ENCODE assay signal across 1 cellular context in the genomic region with DNA sequence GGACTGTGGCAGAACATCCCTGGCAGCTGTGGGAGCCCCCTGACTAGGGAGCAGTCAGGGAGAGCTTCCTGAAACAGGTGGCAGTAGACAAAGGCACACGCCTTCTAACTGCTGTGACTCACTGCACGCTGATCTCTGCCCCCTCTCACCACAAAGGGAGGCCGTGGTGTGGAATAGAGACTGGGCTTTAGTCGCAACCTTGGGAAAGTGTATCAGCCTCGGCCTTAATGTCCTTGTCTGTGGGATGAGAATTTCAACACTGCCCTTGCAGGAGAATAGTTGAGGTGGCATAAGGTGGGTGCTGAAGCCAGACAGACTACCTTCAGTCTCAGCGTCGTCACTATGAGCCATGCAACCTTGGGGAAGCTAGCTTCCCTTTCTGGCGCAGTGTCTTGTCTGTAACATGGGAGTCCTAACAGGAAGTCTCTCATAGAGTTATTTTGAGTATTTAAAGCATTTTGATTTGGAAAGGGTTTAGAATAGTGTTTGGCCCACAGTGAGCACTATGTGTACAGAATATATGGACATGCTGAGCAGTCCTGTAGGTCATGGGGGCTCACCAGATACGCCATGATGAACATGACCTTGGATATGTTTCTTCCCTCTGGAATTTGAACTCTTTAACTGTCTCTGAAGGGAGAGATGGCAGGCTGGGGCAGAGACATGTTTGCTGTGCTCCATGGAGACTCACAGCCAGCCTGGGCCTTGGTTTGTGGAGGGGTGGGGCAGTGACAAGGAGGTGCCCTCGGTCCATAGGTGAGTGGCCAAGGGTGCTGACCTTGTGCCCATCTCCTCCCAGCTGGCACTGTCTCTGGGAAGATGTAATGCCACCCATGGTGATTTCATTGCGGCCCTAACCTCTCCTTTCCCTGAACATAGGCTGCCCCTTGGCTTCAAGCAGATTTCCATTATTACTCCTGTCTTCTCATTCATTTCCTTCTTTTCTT.
TF ChIP-seq lines count a peak whose summit lies in the region.

No MANE protein-coding gene starts in this region.

TF ChIP-seq in HepG2, 621 proteins besides CTCF, POLR2A, EP300 and RAD21 (continued from another document and continues in another):
- TF ChIP-seq, protein P1, sequence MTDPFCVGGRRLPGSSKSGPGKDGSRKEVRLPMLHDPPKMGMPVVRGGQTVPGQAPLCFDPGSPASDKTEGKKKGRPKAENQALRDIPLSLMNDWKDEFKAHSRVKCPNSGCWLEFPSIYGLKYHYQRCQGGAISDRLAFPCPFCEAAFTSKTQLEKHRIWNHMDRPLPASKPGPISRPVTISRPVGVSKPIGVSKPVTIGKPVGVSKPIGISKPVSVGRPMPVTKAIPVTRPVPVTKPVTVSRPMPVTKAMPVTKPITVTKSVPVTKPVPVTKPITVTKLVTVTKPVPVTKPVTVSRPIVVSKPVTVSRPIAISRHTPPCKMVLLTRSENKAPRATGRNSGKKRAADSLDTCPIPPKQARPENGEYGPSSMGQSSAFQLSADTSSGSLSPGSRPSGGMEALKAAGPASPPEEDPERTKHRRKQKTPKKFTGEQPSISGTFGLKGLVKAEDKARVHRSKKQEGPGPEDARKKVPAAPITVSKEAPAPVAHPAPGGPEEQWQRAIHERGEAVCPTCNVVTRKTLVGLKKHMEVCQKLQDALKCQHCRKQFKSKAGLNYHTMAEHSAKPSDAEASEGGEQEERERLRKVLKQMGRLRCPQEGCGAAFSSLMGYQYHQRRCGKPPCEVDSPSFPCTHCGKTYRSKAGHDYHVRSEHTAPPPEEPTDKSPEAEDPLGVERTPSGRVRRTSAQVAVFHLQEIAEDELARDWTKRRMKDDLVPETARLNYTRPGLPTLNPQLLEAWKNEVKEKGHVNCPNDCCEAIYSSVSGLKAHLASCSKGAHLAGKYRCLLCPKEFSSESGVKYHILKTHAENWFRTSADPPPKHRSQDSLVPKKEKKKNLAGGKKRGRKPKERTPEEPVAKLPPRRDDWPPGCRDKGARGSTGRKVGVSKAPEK (CRISPR knock-in tag; IDR thresholded peaks at IDR 0.05; ENCODE audit: borderline replicate concordance) = no peak
- TF ChIP-seq ZNF777 (CRISPR knock-in tag; IDR thresholded peaks at IDR 0.05) (no peak), BORCS8-MEF2B (CRISPR knock-in tag; IDR thresholded peaks at IDR 0.05) (no peak), PHF20 (CRISPR knock-in tag; IDR thresholded peaks at IDR 0.05) (no peak), FOXC1 (CRISPR knock-in tag; IDR thresholded peaks at IDR 0.05; ENCODE audit: borderline replicate concordance) (no peak), DR1 (CRISPR knock-in tag; IDR thresholded peaks at IDR 0.05) (no peak), ZNF782 (CRISPR knock-in tag; IDR thresholded peaks at IDR 0.05; ENCODE audit: borderline replicate concordance) (no peak), FOXK1 (CRISPR knock-in tag; IDR thresholded peaks at IDR 0.05; ENCODE audit: borderline replicate concordance, low read depth) (no peak), FOXO1 (CRISPR knock-in tag; IDR thresholded peaks at IDR 0.05) (no peak), ZNF12 (CRISPR knock-in tag; IDR thresholded peaks at IDR 0.05) (no peak), ZNF598 (CRISPR knock-in tag; IDR thresholded peaks at IDR 0.05; ENCODE audit: borderline replicate concordance) (no peak), SP1 (IDR thresholded peaks at IDR 0.05) (no peak), SP1 (CRISPR knock-in tag; IDR thresholded peaks at IDR 0.05) (no peak), ZNF850 (CRISPR knock-in tag; conservative IDR thresholded peaks at IDR 0.05) (no peak), ZNF766 (CRISPR knock-in tag; IDR thresholded peaks at IDR 0.05; ENCODE audit: borderline replicate concordance) (no peak), GABPB1 (CRISPR knock-in tag; IDR thresholded peaks at IDR 0.05) (no peak; the same call in 1 of the 2 replicates), ZNF530 (CRISPR knock-in tag; IDR thresholded peaks at IDR 0.05; ENCODE audit: low read depth) (no peak), SRSF4 (IDR thresholded peaks at IDR 0.05; ENCODE audit: low read depth, low read length, poor library complexity, severe bottlenecking) (no peak)
- TF ChIP-seq, protein P2, sequence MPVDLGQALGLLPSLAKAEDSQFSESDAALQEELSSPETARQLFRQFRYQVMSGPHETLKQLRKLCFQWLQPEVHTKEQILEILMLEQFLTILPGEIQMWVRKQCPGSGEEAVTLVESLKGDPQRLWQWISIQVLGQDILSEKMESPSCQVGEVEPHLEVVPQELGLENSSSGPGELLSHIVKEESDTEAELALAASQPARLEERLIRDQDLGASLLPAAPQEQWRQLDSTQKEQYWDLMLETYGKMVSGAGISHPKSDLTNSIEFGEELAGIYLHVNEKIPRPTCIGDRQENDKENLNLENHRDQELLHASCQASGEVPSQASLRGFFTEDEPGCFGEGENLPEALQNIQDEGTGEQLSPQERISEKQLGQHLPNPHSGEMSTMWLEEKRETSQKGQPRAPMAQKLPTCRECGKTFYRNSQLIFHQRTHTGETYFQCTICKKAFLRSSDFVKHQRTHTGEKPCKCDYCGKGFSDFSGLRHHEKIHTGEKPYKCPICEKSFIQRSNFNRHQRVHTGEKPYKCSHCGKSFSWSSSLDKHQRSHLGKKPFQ (CRISPR knock-in tag; IDR thresholded peaks at IDR 0.05; ENCODE audit: insufficient replicate concordance) = no peak
- TF ChIP-seq, protein P3, sequence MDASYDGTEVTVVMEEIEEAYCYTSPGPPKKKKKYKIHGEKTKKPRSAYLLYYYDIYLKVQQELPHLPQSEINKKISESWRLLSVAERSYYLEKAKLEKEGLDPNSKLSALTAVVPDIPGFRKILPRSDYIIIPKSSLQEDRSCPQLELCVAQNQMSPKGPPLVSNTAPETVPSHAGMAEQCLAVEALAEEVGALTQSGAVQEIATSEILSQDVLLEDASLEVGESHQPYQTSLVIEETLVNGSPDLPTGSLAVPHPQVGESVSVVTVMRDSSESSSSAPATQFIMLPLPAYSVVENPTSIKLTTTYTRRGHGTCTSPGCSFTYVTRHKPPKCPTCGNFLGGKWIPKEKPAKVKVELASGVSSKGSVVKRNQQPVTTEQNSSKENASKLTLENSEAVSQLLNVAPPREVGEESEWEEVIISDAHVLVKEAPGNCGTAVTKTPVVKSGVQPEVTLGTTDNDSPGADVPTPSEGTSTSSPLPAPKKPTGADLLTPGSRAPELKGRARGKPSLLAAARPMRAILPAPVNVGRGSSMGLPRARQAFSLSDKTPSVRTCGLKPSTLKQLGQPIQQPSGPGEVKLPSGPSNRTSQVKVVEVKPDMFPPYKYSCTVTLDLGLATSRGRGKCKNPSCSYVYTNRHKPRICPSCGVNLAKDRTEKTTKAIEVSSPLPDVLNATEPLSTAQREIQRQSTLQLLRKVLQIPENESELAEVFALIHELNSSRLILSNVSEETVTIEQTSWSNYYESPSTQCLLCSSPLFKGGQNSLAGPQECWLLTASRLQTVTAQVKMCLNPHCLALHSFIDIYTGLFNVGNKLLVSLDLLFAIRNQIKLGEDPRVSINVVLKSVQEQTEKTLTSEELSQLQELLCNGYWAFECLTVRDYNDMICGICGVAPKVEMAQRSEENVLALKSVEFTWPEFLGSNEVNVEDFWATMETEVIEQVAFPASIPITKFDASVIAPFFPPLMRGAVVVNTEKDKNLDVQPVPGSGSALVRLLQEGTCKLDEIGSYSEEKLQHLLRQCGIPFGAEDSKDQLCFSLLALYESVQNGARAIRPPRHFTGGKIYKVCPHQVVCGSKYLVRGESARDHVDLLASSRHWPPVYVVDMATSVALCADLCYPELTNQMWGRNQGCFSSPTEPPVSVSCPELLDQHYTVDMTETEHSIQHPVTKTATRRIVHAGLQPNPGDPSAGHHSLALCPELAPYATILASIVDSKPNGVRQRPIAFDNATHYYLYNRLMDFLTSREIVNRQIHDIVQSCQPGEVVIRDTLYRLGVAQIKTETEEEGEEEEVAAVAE (CRISPR knock-in tag; IDR thresholded peaks at IDR 0.05; ENCODE audit: borderline replicate concordance) = no peak
- TF ChIP-seq, protein P4, sequence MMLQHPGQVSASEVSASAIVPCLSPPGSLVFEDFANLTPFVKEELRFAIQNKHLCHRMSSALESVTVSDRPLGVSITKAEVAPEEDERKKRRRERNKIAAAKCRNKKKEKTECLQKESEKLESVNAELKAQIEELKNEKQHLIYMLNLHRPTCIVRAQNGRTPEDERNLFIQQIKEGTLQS (CRISPR knock-in tag; IDR thresholded peaks at IDR 0.05) = no peak; the same call in 1 of the 2 replicates
- TF ChIP-seq, protein P5, sequence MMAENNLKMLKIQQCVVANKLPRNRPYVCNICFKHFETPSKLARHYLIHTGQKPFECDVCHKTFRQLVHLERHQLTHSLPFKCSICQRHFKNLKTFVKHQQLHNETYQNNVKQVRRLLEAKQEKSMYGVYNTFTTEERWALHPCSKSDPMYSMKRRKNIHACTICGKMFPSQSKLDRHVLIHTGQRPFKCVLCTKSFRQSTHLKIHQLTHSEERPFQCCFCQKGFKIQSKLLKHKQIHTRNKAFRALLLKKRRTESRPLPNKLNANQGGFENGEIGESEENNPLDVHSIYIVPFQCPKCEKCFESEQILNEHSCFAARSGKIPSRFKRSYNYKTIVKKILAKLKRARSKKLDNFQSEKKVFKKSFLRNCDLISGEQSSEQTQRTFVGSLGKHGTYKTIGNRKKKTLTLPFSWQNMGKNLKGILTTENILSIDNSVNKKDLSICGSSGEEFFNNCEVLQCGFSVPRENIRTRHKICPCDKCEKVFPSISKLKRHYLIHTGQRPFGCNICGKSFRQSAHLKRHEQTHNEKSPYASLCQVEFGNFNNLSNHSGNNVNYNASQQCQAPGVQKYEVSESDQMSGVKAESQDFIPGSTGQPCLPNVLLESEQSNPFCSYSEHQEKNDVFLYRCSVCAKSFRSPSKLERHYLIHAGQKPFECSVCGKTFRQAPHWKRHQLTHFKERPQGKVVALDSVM (CRISPR knock-in tag; IDR thresholded peaks at IDR 0.05) = peak; percentile 67
- TF ChIP-seq, protein P6, sequence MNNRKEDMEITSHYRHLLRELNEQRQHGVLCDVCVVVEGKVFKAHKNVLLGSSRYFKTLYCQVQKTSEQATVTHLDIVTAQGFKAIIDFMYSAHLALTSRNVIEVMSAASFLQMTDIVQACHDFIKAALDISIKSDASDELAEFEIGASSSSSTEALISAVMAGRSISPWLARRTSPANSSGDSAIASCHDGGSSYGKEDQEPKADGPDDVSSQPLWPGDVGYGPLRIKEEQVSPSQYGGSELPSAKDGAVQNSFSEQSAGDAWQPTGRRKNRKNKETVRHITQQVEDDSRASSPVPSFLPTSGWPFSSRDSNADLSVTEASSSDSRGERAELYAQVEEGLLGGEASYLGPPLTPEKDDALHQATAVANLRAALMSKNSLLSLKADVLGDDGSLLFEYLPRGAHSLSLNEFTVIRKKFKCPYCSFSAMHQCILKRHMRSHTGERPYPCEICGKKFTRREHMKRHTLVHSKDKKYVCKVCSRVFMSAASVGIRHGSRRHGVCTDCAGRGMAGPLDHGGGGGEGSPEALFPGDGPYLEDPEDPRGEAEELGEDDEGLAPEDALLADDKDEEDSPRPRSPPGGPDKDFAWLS (CRISPR knock-in tag; IDR thresholded peaks at IDR 0.05; ENCODE audit: borderline replicate concordance) = no peak
- TF ChIP-seq, protein P7, sequence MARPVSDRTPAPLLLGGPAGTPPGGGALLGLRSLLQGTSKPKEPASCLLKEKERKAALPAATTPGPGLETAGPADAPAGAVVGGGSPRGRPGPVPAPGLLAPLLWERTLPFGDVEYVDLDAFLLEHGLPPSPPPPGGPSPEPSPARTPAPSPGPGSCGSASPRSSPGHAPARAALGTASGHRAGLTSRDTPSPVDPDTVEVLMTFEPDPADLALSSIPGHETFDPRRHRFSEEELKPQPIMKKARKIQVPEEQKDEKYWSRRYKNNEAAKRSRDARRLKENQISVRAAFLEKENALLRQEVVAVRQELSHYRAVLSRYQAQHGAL (CRISPR knock-in tag; IDR thresholded peaks at IDR 0.05; ENCODE audit: not compliant biosample characterization) = no peak
- TF ChIP-seq, protein P8, sequence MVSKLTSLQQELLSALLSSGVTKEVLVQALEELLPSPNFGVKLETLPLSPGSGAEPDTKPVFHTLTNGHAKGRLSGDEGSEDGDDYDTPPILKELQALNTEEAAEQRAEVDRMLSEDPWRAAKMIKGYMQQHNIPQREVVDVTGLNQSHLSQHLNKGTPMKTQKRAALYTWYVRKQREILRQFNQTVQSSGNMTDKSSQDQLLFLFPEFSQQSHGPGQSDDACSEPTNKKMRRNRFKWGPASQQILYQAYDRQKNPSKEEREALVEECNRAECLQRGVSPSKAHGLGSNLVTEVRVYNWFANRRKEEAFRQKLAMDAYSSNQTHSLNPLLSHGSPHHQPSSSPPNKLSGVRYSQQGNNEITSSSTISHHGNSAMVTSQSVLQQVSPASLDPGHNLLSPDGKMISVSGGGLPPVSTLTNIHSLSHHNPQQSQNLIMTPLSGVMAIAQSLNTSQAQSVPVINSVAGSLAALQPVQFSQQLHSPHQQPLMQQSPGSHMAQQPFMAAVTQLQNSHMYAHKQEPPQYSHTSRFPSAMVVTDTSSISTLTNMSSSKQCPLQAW (CRISPR knock-in tag; IDR thresholded peaks at IDR 0.05) = 0 out of 2 replicates have a peak, but pooled peaks have one; percentile 28
- TF ChIP-seq, protein P9, sequence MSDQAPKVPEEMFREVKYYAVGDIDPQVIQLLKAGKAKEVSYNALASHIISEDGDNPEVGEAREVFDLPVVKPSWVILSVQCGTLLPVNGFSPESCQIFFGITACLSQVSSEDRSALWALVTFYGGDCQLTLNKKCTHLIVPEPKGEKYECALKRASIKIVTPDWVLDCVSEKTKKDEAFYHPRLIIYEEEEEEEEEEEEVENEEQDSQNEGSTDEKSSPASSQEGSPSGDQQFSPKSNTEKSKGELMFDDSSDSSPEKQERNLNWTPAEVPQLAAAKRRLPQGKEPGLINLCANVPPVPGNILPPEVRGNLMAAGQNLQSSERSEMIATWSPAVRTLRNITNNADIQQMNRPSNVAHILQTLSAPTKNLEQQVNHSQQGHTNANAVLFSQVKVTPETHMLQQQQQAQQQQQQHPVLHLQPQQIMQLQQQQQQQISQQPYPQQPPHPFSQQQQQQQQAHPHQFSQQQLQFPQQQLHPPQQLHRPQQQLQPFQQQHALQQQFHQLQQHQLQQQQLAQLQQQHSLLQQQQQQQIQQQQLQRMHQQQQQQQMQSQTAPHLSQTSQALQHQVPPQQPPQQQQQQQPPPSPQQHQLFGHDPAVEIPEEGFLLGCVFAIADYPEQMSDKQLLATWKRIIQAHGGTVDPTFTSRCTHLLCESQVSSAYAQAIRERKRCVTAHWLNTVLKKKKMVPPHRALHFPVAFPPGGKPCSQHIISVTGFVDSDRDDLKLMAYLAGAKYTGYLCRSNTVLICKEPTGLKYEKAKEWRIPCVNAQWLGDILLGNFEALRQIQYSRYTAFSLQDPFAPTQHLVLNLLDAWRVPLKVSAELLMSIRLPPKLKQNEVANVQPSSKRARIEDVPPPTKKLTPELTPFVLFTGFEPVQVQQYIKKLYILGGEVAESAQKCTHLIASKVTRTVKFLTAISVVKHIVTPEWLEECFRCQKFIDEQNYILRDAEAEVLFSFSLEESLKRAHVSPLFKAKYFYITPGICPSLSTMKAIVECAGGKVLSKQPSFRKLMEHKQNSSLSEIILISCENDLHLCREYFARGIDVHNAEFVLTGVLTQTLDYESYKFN (CRISPR knock-in tag; conservative IDR thresholded peaks at IDR 0.05) = peak; percentile 47
